In the genomic region with DNA sequence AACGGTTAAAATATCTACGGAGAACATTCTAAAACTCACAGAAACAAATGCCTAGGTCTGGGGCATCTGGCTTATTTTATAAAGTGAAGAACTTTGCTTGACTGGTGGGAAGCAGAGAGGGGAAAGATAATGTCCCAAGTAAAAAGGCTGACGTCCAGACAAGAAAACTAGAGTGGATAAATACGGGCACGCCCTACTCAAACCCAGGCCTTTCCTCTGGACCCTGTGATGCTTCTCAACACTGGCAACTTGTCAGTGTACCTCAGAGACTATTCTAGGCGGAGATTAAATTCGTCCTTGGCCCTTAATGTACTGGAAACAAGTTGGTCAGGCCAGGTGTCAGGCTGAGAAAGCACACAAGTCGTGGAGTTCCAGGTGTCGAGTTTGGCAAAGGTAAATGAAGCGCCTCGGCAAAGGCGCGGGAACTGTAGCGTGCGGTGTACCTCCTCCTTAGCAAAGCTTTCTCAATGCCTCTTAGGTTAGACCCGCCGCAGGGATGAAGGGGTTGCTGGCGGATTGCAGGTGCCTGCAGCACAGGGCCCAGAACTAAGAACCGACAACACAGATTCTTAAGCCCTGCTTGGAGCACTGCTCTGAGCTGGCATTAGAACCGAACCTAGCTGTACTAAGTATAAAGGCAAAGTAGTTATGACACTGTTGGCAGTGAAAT, we compare ENCODE assay signal across 8 cellular contexts. TPM values are rescaled to one million over a fixed set of nuclear protein-coding genes. Genes with fewer than 3 reads are reported as not detected.
DNase-seq lines count a peak whose midpoint lies in the region; ATAC-seq, FAIRE-seq and TF ChIP-seq lines count a peak whose summit lies in the region.

No MANE protein-coding gene starts in this region.

- no peak for ATAC-seq in CD4-positive, CD25-positive, alpha-beta regulatory T cell (ENCODE audit: low read depth in 2 of 2)
- ATAC-seq in GM23338 = peak; percentile 3
- no peak for ATAC-seq in HG03469 (IDR thresholded peaks at IDR 0.05; ENCODE audit: unreplicated experiment)

- DNase-seq in CD4-positive, CD25-positive, alpha-beta regulatory T cell = no peak
- peak; percentile 38 for DNase-seq in GM23338 (ENCODE audit: low spot score)
- no peak for DNase-seq in fibroblast of the aortic adventitia (ENCODE audit: low read depth)
- DNase-seq in cerebellar nuclear complex (lab: John Stamatoyannopoulos, UW) = no peak
- DNase-seq in HTR-8/SVneo (ENCODE audit: insufficient read length, low spot score) = no peak

- H3K9me3 ChIP-seq in CD4-positive, CD25-positive, alpha-beta regulatory T cell (ENCODE audit: control insufficient read depth in 2 of 2, low read length in 2 of 2) = no peaks in the 10 kb centered on the region
- H3K9me3 ChIP-seq in parathyroid adenoma (ENCODE audit: control insufficient read depth, low read length) = no peaks in the 10 kb centered on the region

- H4K20me1 ChIP-seq in GM23338 (replicated peaks; ENCODE audit: insufficient read depth) = peaks cover 9% of the 10 kb centered on the region

- peak overlapping the region; percentile 87 to 97 (median 96) for H3K4me3 Mint-ChIP-seq in CD4-positive, CD25-positive, alpha-beta regulatory T cell
- H3K4me3 Mint-ChIP-seq in GM23338 = peak overlapping the region; percentile 90

- H3K36me3 ChIP-seq in CD4-positive, CD25-positive, alpha-beta regulatory T cell (ENCODE audit: control insufficient read depth, insufficient read depth, low read length) = peaks cover under 1% of the 10 kb centered on the region
- H3K36me3 ChIP-seq in GM23338 (ENCODE audit: insufficient read depth) (no peaks in the 10 kb centered on the region), parathyroid adenoma (ENCODE audit: control insufficient read depth, insufficient read depth, low read length) (no peaks in the 10 kb centered on the region)

- H3K4me3 ChIP-seq in CD4-positive, CD25-positive, alpha-beta regulatory T cell (ENCODE audit: low read depth, low read length) = peak overlapping the region; percentile 93
- H3K4me3 ChIP-seq in GM23338 = peak overlapping the region; percentile 50
- peak overlapping the region; percentile 37 for H3K4me3 ChIP-seq in fibroblast of the aortic adventitia (ENCODE audit: low read depth, low read length)
- peak overlapping the region; percentile 82 for H3K4me3 ChIP-seq in parathyroid adenoma (ENCODE audit: low read depth, low read length)

- H3K4me1 ChIP-seq in CD4-positive, CD25-positive, alpha-beta regulatory T cell (ENCODE audit: control insufficient read depth, insufficient read depth, low read length, poor library complexity, severe bottlenecking) = peaks cover 57% of the 10 kb centered on the region
- H3K4me1 ChIP-seq in GM23338 (ENCODE audit: insufficient read depth) (peaks cover 18% of the 10 kb centered on the region), parathyroid adenoma (peaks cover 24% of the 10 kb centered on the region)

- peaks cover 4% of the 10 kb centered on the region for H3K36me3 Mint-ChIP-seq in CD4-positive, CD25-positive, alpha-beta regulatory T cell
- H3K36me3 Mint-ChIP-seq in GM23338 (ENCODE audit: low read depth) = peaks cover 8% of the 10 kb centered on the region

- peaks cover 0 to 3% (median 2%) of the 10 kb centered on the region in 7 donors for H3K9me3 Mint-ChIP-seq in CD4-positive, CD25-positive, alpha-beta regulatory T cell
- H3K9me3 Mint-ChIP-seq in GM23338 = peaks cover 4% of the 10 kb centered on the region; the same call in 2 of the 3 replicates

- no peak for FAIRE-seq in HTR-8/SVneo (lab: Jason Lieb, UNC)

- H3K27me3 ChIP-seq in CD4-positive, CD25-positive, alpha-beta regulatory T cell (ENCODE audit: control insufficient read depth, insufficient read depth, low read length) = no peaks in the 10 kb centered on the region
- H3K27me3 ChIP-seq in GM23338 (ENCODE audit: insufficient read depth) (no peaks in the 10 kb centered on the region), parathyroid adenoma (ENCODE audit: control insufficient read depth, insufficient read depth, low read length) (no peaks in the 10 kb centered on the region)

- H2AFZ ChIP-seq in GM23338 = no peak overlapping the region
- H2AFZ ChIP-seq in parathyroid adenoma = peak overlapping the region; percentile 83

- H3K9ac ChIP-seq in parathyroid adenoma = no peak overlapping the region

- peak overlapping the region; percentile 100 for H3K27ac ChIP-seq in CD4-positive, CD25-positive, alpha-beta regulatory T cell (ENCODE audit: insufficient read depth, low read length, poor library complexity, severe bottlenecking)
- H3K27ac ChIP-seq in GM23338 (ENCODE audit: low read depth) = peak overlapping the region; percentile 50
- H3K27ac ChIP-seq in VCaP = peak overlapping the region; percentile 97
- H3K27ac ChIP-seq in parathyroid adenoma = peak overlapping the region; percentile 98

- peaks cover 11% of the 10 kb centered on the region for H3F3A ChIP-seq in GM23338 (replicated peaks; ENCODE audit: low read depth)

- H3K4me1 Mint-ChIP-seq in CD4-positive, CD25-positive, alpha-beta regulatory T cell = peaks cover 14 to 58% (median 39%) of the 10 kb centered on the region in 4 donors
- H3K4me1 Mint-ChIP-seq in GM23338 = peaks cover 28% of the 10 kb centered on the region

- H3K9me2 ChIP-seq in GM23338 (ENCODE audit: insufficient read depth) = no peaks in the 10 kb centered on the region

- H3K4me2 ChIP-seq in GM23338 = peak overlapping the region; percentile 76
- peak overlapping the region; percentile 96 for H3K4me2 ChIP-seq in parathyroid adenoma (ENCODE audit: low read length)

- peaks cover 43% of the 10 kb centered on the region for H3K79me2 ChIP-seq in GM23338 (replicated peaks; ENCODE audit: insufficient read depth)
- H3K79me2 ChIP-seq in parathyroid adenoma = peaks cover 22% of the 10 kb centered on the region

- no peak for TF ChIP-seq CTCF in GM23338 (conservative IDR thresholded peaks at IDR 0.05; ENCODE audit: low read depth in 2 of 2)
- no peak for TF ChIP-seq CTCF in VCaP (conservative IDR thresholded peaks at IDR 0.05)
- TF ChIP-seq CTCF in fibroblast of the aortic adventitia (IDR thresholded peaks at IDR 0.05; ENCODE audit: insufficient read depth, low read length) = no peak
- TF ChIP-seq CTCF in parathyroid adenoma (IDR thresholded peaks at IDR 0.05) = no peak

- peak overlapping the region; percentile 99 to 100 (median 100) for H3K27ac Mint-ChIP-seq in CD4-positive, CD25-positive, alpha-beta regulatory T cell
- peak overlapping the region; percentile 99 for H3K27ac Mint-ChIP-seq in GM23338

- H3K27me3 Mint-ChIP-seq in CD4-positive, CD25-positive, alpha-beta regulatory T cell = peaks cover 10% of the 10 kb centered on the region
- H3K27me3 Mint-ChIP-seq in GM23338 (ENCODE audit: insufficient read depth, low read depth, poor library complexity) = peaks cover 9% of the 10 kb centered on the region

TF ChIP-seq in GM23338, 12 proteins besides CTCF, POLR2A, EP300 and RAD21 (continues in another document):
- TF ChIP-seq, protein P1, sequence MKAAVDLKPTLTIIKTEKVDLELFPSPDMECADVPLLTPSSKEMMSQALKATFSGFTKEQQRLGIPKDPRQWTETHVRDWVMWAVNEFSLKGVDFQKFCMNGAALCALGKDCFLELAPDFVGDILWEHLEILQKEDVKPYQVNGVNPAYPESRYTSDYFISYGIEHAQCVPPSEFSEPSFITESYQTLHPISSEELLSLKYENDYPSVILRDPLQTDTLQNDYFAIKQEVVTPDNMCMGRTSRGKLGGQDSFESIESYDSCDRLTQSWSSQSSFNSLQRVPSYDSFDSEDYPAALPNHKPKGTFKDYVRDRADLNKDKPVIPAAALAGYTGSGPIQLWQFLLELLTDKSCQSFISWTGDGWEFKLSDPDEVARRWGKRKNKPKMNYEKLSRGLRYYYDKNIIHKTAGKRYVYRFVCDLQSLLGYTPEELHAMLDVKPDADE (IDR thresholded peaks at IDR 0.05) = no peak
- TF ChIP-seq ZNF331 (CRISPR knock-in tag; IDR thresholded peaks at IDR 0.05; ENCODE audit: low read depth) (no peak), EZH2 (IDR thresholded peaks at IDR 0.05; ENCODE audit: low read depth, unreplicated experiment) (no peak), POLR2AphosphoS5 (IDR thresholded peaks at IDR 0.05; ENCODE audit: low read depth) (no peak), EZH2phosphoT487 (IDR thresholded peaks at IDR 0.05; ENCODE audit: unreplicated experiment) (no peak), NANOG (IDR thresholded peaks at IDR 0.05; ENCODE audit: borderline replicate concordance) (no peak)
- TF ChIP-seq, protein P2, sequence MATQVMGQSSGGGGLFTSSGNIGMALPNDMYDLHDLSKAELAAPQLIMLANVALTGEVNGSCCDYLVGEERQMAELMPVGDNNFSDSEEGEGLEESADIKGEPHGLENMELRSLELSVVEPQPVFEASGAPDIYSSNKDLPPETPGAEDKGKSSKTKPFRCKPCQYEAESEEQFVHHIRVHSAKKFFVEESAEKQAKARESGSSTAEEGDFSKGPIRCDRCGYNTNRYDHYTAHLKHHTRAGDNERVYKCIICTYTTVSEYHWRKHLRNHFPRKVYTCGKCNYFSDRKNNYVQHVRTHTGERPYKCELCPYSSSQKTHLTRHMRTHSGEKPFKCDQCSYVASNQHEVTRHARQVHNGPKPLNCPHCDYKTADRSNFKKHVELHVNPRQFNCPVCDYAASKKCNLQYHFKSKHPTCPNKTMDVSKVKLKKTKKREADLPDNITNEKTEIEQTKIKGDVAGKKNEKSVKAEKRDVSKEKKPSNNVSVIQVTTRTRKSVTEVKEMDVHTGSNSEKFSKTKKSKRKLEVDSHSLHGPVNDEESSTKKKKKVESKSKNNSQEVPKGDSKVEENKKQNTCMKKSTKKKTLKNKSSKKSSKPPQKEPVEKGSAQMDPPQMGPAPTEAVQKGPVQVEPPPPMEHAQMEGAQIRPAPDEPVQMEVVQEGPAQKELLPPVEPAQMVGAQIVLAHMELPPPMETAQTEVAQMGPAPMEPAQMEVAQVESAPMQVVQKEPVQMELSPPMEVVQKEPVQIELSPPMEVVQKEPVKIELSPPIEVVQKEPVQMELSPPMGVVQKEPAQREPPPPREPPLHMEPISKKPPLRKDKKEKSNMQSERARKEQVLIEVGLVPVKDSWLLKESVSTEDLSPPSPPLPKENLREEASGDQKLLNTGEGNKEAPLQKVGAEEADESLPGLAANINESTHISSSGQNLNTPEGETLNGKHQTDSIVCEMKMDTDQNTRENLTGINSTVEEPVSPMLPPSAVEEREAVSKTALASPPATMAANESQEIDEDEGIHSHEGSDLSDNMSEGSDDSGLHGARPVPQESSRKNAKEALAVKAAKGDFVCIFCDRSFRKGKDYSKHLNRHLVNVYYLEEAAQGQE (IDR thresholded peaks at IDR 0.05; ENCODE audit: unreplicated experiment) = no peak

RNA-seq across cellular contexts. Expression of a gene that starts 0.7 kb away (rescaled TPM):
- 33.9 TPM for total RNA-seq in CD4-positive, CD25-positive, alpha-beta regulatory T cell
- polyA plus RNA-seq in CD4-positive, CD25-positive, alpha-beta regulatory T cell = 10 to 100 TPM; 15.3 to 24.5 (median 23.0) TPM
- total RNA-seq in GM23338 (2014; rRNA removed; shearing (Covaris generic)) = 65.2 and 67.0 TPM in 2 replicates
- polyA plus RNA-seq in GM23338 (2016; fragmentation: Nextera tagmentation; extraction: Ambion mirVana) = 16.6 and 21.8 TPM in 2 replicates
- total RNA-seq in fibroblast of the aortic adventitia (ENCODE audit: low replicate concordance) = 18.0 and 30.2 TPM in 2 replicates

RNA-seq across cellular contexts. Expression of a gene that starts 18.9 kb away (rescaled TPM):
- 9.1 TPM for total RNA-seq in CD4-positive, CD25-positive, alpha-beta regulatory T cell
- 10 to 100 TPM; 18.7 to 24.3 (median 21.9) TPM for polyA plus RNA-seq in CD4-positive, CD25-positive, alpha-beta regulatory T cell
- total RNA-seq in GM23338 (2014; rRNA removed; shearing (Covaris generic)) = 30.5 TPM in 2 replicates
- polyA plus RNA-seq in GM23338 (2016; fragmentation: Nextera tagmentation; extraction: Ambion mirVana) = 31.7 and 34.7 TPM in 2 replicates
- 20.6 and 35.9 TPM in 2 replicates for total RNA-seq in fibroblast of the aortic adventitia (ENCODE audit: low replicate concordance)

Comparison
In these comparisons a context has a peak if more than half of its experiments do, and no peak if none do; other contexts are left out.
1. H3K27ac ChIP-seq: peak in every context shown above with its lines; median percentile 100 in CD4-positive, CD25-positive, alpha-beta regulatory T cell; 98 in parathyroid adenoma; 97 in VCaP; 50 in GM23338.
2. H3K4me3 ChIP-seq: peak in every context shown above with its lines; median percentile 93 in CD4-positive, CD25-positive, alpha-beta regulatory T cell; 82 in parathyroid adenoma; 50 in GM23338; 37 in fibroblast of the aortic adventitia.